ENCODE assay signal across 7 cellular contexts in the genomic region with DNA sequence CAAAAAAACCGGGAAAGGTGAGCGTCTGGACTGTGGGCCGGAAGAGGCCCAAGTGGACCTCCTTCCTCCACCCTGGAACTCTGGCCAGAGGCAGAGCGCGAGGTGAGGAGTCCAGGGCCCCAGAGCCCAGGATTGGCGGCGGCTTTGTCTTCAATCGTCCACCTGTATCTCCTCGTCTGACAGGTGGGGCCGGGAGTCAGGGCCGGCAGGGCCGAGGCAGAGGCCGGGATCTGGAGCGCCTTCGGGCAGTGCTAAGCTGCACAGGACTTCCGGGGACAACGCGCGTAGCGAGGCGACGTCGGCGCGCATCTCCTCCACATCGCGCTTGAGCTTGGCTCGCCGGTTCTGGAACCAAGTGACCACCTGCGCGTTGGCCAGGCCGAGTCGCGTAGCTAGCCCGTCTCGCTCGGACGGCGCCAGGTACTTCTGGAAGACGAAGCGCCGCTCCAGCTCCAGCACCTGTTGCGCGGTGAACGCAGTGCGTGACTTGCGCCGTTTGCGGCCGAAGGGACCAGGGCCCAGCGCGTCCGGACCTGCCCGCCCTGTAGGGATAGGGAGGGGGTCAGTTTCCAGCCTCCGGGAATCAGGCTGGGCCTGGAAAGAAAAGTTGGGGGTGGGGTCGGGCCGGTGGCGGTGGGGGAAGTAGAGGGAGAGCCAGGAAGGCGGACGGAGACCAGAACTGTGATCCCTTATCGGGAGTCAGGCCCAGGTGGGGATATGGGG. TPM values are rescaled to one million over a fixed set of nuclear protein-coding genes. Genes with fewer than 3 reads are reported as not detected.
DNase-seq lines count a peak whose midpoint lies in the region; ATAC-seq, FAIRE-seq and TF ChIP-seq lines count a peak whose summit lies in the region.

No MANE protein-coding gene starts in this region.

- ATAC-seq in GM18505 (IDR thresholded peaks at IDR 0.05; ENCODE audit: unreplicated experiment) (no peak), pancreas (peak; percentile 26 to 65 (median 46)), GM21390 (IDR thresholded peaks at IDR 0.05; ENCODE audit: unreplicated experiment) (no peak), GM18520 (IDR thresholded peaks at IDR 0.05; ENCODE audit: unreplicated experiment) (no peak)

- no peaks in the 10 kb centered on the region for H3K9me3 ChIP-seq in pancreas

- peaks cover 47% of the 10 kb centered on the region for H3K27me3 Mint-ChIP-seq in T-helper 2 cell treated with Interferon-gamma antibody and Interleukin-4, amounts not matched to agents 5 μg/mL and 100 μg/mL, for 36 hours (ENCODE audit: low read depth)

- TF ChIP-seq CTCF in fibroblast of villous mesenchyme (IDR thresholded peaks at IDR 0.05; ENCODE audit: insufficient read depth, low read depth, low read length) (no peak), pancreas (IDR thresholded peaks at IDR 0.05) (no peak)

- peak overlapping the region; percentile 93 for H3K4me3 Mint-ChIP-seq in T-helper 2 cell treated with Interferon-gamma antibody and Interleukin-4, amounts not matched to agents 5 μg/mL and 100 μg/mL, for 36 hours

- peak overlapping the region; percentile 73 for H3K27ac Mint-ChIP-seq in T-helper 2 cell treated with Interferon-gamma antibody and Interleukin-4, amounts not matched to agents 5 μg/mL and 100 μg/mL, for 36 hours

- peaks cover 16% of the 10 kb centered on the region for H3K4me1 Mint-ChIP-seq in T-helper 2 cell treated with Interferon-gamma antibody and Interleukin-4, amounts not matched to agents 5 μg/mL and 100 μg/mL, for 36 hours (ENCODE audit: low read depth)

- H3K27me3 ChIP-seq in pancreas: peaks cover 0 to 6% (median 0%) of the 10 kb centered on the region in 4 donors

- intact Hi-C loops in pancreas (cut with DNase I): no loop called here

- peak overlapping the region; percentile 57 for H3K4me3 ChIP-seq in fibroblast of villous mesenchyme (ENCODE audit: low read depth, low read length)
- H3K4me3 ChIP-seq in pancreas: peak overlapping the region; percentile 7 to 41 (median 20)

- H3K27ac ChIP-seq in pancreas: no peak overlapping the region

- DNase-seq in T-helper 2 cell treated with Interferon-gamma antibody and Interleukin-4, amounts not matched to agents 5 μg/mL and 100 μg/mL, for 36 hours (ENCODE audit: low spot score): no peak
- DNase-seq in fibroblast of villous mesenchyme (ENCODE audit: low read depth) (no peak), pancreas (peak in 3 of 6 donors; percentile 42 to 81 (median 71)), GF-D8 (lab: John Stamatoyannopoulos, UW) (no peak)

- H3K9me3 Mint-ChIP-seq in T-helper 2 cell treated with Interferon-gamma antibody and Interleukin-4, amounts not matched to agents 5 μg/mL and 100 μg/mL, for 36 hours: no peaks in the 10 kb centered on the region

- no peak for FAIRE-seq in pancreas (lab: Jason Lieb, UNC)

- H3K36me3 ChIP-seq in pancreas: no peaks in the 10 kb centered on the region

- peak; percentile 49 for TF ChIP-seq POLR2A in GM18505 (IDR thresholded peaks at IDR 0.05; ENCODE audit: borderline replicate concordance, extremely low read depth, insufficient read depth, insufficient read length)

- 6% methylated on average over 54 to 61 of the region's 61 CpGs for WGBS in pancreas, 2 donors

- H3K36me3 Mint-ChIP-seq in T-helper 2 cell treated with Interferon-gamma antibody and Interleukin-4, amounts not matched to agents 5 μg/mL and 100 μg/mL, for 36 hours (ENCODE audit: low read depth): peaks cover 19% of the 10 kb centered on the region

- peaks cover 0 to 8% (median 6%) of the 10 kb centered on the region in 3 donors for H3K4me1 ChIP-seq in pancreas

RNA-seq across cellular contexts. Expression of a gene that starts 1.5 kb away (rescaled TPM):
- total RNA-seq in fibroblast of villous mesenchyme: 1.3 and 2.9 TPM in 2 replicates
- 1 to 10 TPM in 3 of 6 donors, under 1 TPM in 3; 0.21 to 2.3 (median 0.85) TPM for total RNA-seq in pancreas
- polyA plus RNA-seq in pancreas: 1 to 10 TPM; 1.3 TPM

RNA-seq across cellular contexts. Expression of a gene that starts 9.6 kb away (rescaled TPM):
- total RNA-seq in fibroblast of villous mesenchyme: 21.6 and 23.7 TPM in 2 replicates
- total RNA-seq in pancreas: 10 to 100 TPM in 4 of 6 donors, 1 to 10 TPM in 2; 8.8 to 14.9 (median 11.0) TPM
- polyA plus RNA-seq in pancreas: 10 to 100 TPM; 14.2 to 16.4 TPM

RNA-seq across cellular contexts. Expression of a gene that starts 15.1 kb away (rescaled TPM):
- total RNA-seq in fibroblast of villous mesenchyme (8.6 and 14.8 TPM in 2 replicates), pancreas (10 to 100 TPM; 10.1 to 17.2 (median 11.3) TPM)
- polyA plus RNA-seq in pancreas: 10 to 100 TPM; 18.1 to 21.2 TPM

RNA-seq across cellular contexts. Expression of a gene that starts 15.1 kb away (rescaled TPM):
- total RNA-seq in fibroblast of villous mesenchyme (27.2 and 29.6 TPM in 2 replicates), pancreas (10 to 100 TPM in 1 of 6 donors, 1 to 10 TPM in 5; 4.9 to 11.6 (median 5.7) TPM)
- polyA plus RNA-seq in pancreas: 10 to 100 TPM in 1 of 2 donors, 1 to 10 TPM in 1; 5.7 to 14.0 TPM

RNA-seq across cellular contexts. Expression of a gene that starts 16.3 kb away (rescaled TPM):
- not detected in 2 replicates for total RNA-seq in fibroblast of villous mesenchyme
- not detected for total RNA-seq in pancreas
- under 1 TPM in 1 of 2 donors, not detected in 1; 0.12 TPM for polyA plus RNA-seq in pancreas

Comparison
In these comparisons a context has a peak if more than half of its experiments do, and no peak if none do; other contexts are left out.
1. ATAC-seq: peak in pancreas (4 of 4); none in GM18505 (single experiment), GM21390 (single experiment) and GM18520 (single experiment).